ENCODE assay signal across 16 cellular contexts in the genomic region with DNA sequence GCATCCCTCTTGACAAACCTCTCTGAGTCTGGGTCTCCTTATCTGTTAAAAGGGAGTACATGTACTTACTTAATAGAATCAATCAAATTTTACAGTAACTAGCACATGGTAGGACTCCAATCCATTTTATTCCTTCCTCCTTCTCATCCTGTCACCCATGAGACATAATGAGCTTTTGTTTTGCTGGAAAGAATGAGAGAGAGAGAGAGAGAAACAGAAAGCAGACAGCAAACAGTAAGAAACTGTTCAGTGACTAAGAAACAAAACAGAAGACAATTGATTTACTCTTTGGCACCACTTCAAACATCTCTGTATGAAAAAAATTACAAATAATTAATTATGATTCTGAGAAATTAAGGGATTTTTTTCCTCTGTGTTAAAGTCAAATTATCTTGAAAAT.
"Had no signal": no experiment of that assay in that cellular context is flagged by ENCODE, and none has a peak within 500 bp of the region (broad histone marks: within the 10 kb centered on the region; RNA-seq: fewer than 3 reads in every experiment).

No MANE protein-coding gene starts in this region.

- H3K27ac ChIP-seq: breast epithelium, coronary artery, esophagus muscularis mucosa, lower lobe of right lung, suprapubic skin, transverse colon, uterus had no signal

- H3K36me3 ChIP-seq: breast epithelium, esophagus muscularis mucosa, lower lobe of right lung, suprapubic skin, transverse colon, uterus had no signal

- DNase-seq: activated CD4-positive, alpha-beta T cell treated with anti-CD3 and anti-CD28 coated beads, Interleukin-2, amount 50 U/mL, for 1 hour; activated CD4-positive, CD25-positive, alpha-beta regulatory T cell treated with anti-CD3 and anti-CD28 coated beads, Interleukin-2, amount 50 U/mL, for 72 hours; activated CD8-positive, alpha-beta memory T cell treated with anti-CD3 and anti-CD28 coated beads, Interleukin-2, amount 50 U/mL, for 4 hours; activated effector memory CD4-positive, alpha-beta T cell treated with anti-CD3 and anti-CD28 coated beads, Interleukin-2, amount 50 U/mL, for 16 hours; activated naive CD4-positive, alpha-beta T cell treated with anti-CD3 and anti-CD28 coated beads, Interleukin-2, amount 50 U/mL, for 16 hours; activated T-cell treated with anti-CD3 and anti-CD28 coated beads, Interleukin-2, amount 50 U/mL, for 4 hours; islet precursor cell; lower lobe of right lung; nucleus accumbens; posterior cingulate gyrus; transverse colon; uterus had no signal

- H3K9me3 ChIP-seq: breast epithelium, esophagus muscularis mucosa, lower lobe of right lung, suprapubic skin, transverse colon, uterus had no signal

- ATAC-seq: activated T-cell treated with anti-CD3 and anti-CD28 coated beads, Interleukin-2, amount 50 U/mL, for 4 hours; lower lobe of right lung had no signal

- H3K4me1 ChIP-seq: breast epithelium, esophagus muscularis mucosa, lower lobe of right lung, suprapubic skin, transverse colon, uterus had no signal

- H3K27me3 ChIP-seq: breast epithelium, esophagus muscularis mucosa, suprapubic skin, transverse colon, uterus had no signal

- H3K4me3 ChIP-seq: breast epithelium, coronary artery, esophagus muscularis mucosa, lower lobe of right lung, suprapubic skin, transverse colon, uterus had no signal
